In genomic region chr14:70907996-70908917, GRCh38 we compare ENCODE assay signal across 8 cellular contexts. TPM values are rescaled to one million over a fixed set of nuclear protein-coding genes. Genes with fewer than 3 reads are reported as not detected.
DNase-seq lines count a peak whose midpoint lies in the region; ATAC-seq and TF ChIP-seq lines count a peak whose summit lies in the region.

No MANE protein-coding gene starts in this region.

- H3K79me2 ChIP-seq in SU-DHL-6 (ENCODE audit: insufficient read depth, low read length) (peaks cover 39% of the 10 kb centered on the region), parathyroid adenoma (peaks cover 28% of the 10 kb centered on the region)

- peaks cover 53% of the 10 kb centered on the region for H3K4me1 Mint-ChIP-seq in CD14-positive monocyte

- H3K27ac ChIP-seq in SU-DHL-6 (ENCODE audit: low read depth, low read length) (peak overlapping the region; percentile 63), parathyroid adenoma (peak overlapping the region; percentile 55)

- peaks cover 3% of the 10 kb centered on the region; the same call in 1 of the 2 replicates for H3F3A ChIP-seq in SU-DHL-6 (ENCODE audit: insufficient read depth)

- H3K27me3 ChIP-seq in SU-DHL-6 (ENCODE audit: low read length): no peaks in the 10 kb centered on the region
- H3K27me3 ChIP-seq in parathyroid adenoma (ENCODE audit: control insufficient read depth, insufficient read depth, low read length): no peaks in the 10 kb centered on the region

- peaks cover 13% of the 10 kb centered on the region; the same call in 1 of the 2 replicates for H4K20me1 ChIP-seq in SU-DHL-6 (ENCODE audit: low read depth, low read length)

- peak overlapping the region; percentile 67 for H3K4me2 ChIP-seq in SU-DHL-6 (ENCODE audit: low read depth, low read length, poor library complexity, severe bottlenecking)
- peak overlapping the region; percentile 63 for H3K4me2 ChIP-seq in parathyroid adenoma (ENCODE audit: low read length)

- H3K27me3 Mint-ChIP-seq in CD14-positive monocyte (ENCODE audit: low read depth in 3 of 3): peaks cover 0 to 2% (median 0%) of the 10 kb centered on the region in 3 donors

- intact Hi-C loops in CD14-positive monocyte (cut with micrococcal nuclease): loop anchor here (5.0 to 10.0 kb wide), 4 partner anchors 36 to 86 kb away; no protein-coding TSS in a partner anchor
- intact Hi-C loops in left cardiac atrium (cut with DNase I): loop anchor here (5.0 to 10.0 kb wide), 3 partner anchors 49 to 64 kb away; no protein-coding TSS in a partner anchor

- H3K9ac ChIP-seq in SU-DHL-6 (ENCODE audit: low read length) (peak overlapping the region; percentile 82), parathyroid adenoma (peak overlapping the region; percentile 17)

- no peaks in the 10 kb centered on the region for H3K9me2 ChIP-seq in SU-DHL-6 (replicated peaks; ENCODE audit: insufficient read depth, low read length)

- DNase-seq in CD14-positive monocyte (ENCODE audit: low spot score) (no peak), amniotic epithelial cell (ENCODE audit: low read depth) (peak; percentile 85), left cardiac atrium (peak; percentile 77), COLO829 (ENCODE audit: low spot score) (no peak)

- peaks cover 0 to 2% (median 0%) of the 10 kb centered on the region in 7 donors for H3K9me3 Mint-ChIP-seq in CD14-positive monocyte

- H3K36me3 Mint-ChIP-seq in CD14-positive monocyte: peaks cover 6 to 10% of the 10 kb centered on the region in 2 donors

- TF ChIP-seq CTCF in CD14-positive monocyte (IDR thresholded peaks at IDR 0.05) (no peak), SU-DHL-6 (IDR thresholded peaks at IDR 0.05; ENCODE audit: insufficient read depth, low read length, poor library complexity, severe bottlenecking) (no peak), parathyroid adenoma (IDR thresholded peaks at IDR 0.05) (no peak)

- H2AFZ ChIP-seq in SU-DHL-6 (ENCODE audit: low read depth, low read length, severe bottlenecking) (peak overlapping the region; percentile 93), parathyroid adenoma (peak overlapping the region; percentile 84)

- peak overlapping the region; percentile 95 to 96 for H3K4me3 Mint-ChIP-seq in CD14-positive monocyte

- H3K4me1 ChIP-seq in parathyroid adenoma: peaks cover 11% of the 10 kb centered on the region

- H3K4me3 ChIP-seq in SU-DHL-6 (ENCODE audit: insufficient read depth, low read length, poor library complexity, severe bottlenecking): peak overlapping the region; percentile 57
- H3K4me3 ChIP-seq in parathyroid adenoma (ENCODE audit: low read depth, low read length): peak overlapping the region; percentile 80

- H3K27ac Mint-ChIP-seq in CD14-positive monocyte: peak overlapping the region; percentile 83 to 96 (median 91)

- no peaks in the 10 kb centered on the region for H3K36me3 ChIP-seq in SU-DHL-6 (ENCODE audit: low read length)
- no peaks in the 10 kb centered on the region for H3K36me3 ChIP-seq in parathyroid adenoma (ENCODE audit: control insufficient read depth, insufficient read depth, low read length)

- H3K9me3 ChIP-seq in SU-DHL-6 (ENCODE audit: insufficient read depth, low read length): no peaks in the 10 kb centered on the region
- H3K9me3 ChIP-seq in parathyroid adenoma (ENCODE audit: control insufficient read depth, low read length): no peaks in the 10 kb centered on the region

- ATAC-seq in GM19438 (IDR thresholded peaks at IDR 0.05; ENCODE audit: low read depth, unreplicated experiment) (peak; percentile 28), HG03521 (IDR thresholded peaks at IDR 0.05; ENCODE audit: unreplicated experiment) (peak; percentile 14), left cardiac atrium (peak; percentile 54 to 69)

RNA-seq across cellular contexts. Expression of gene PCNX1, which starts 1.0 kb away (rescaled TPM):
- 1 to 10 TPM; 7.3 to 8.1 TPM for polyA plus RNA-seq in CD14-positive monocyte
- 10 to 100 TPM; 31.0 to 44.1 TPM for total RNA-seq in left cardiac atrium

Comparison
In these comparisons a context has a peak if more than half of its experiments do, and no peak if none do; other contexts are left out.
1. DNase-seq: peak in amniotic epithelial cell (single experiment) and left cardiac atrium (single experiment); none in CD14-positive monocyte (single experiment) and COLO829 (single experiment).
2. Peak in every context shown above with its lines, with median percentiles within 50 percentile points of each other: ATAC-seq.